Comparison of ENCODE assay signal across 9 cellular contexts in the genomic region with DNA sequence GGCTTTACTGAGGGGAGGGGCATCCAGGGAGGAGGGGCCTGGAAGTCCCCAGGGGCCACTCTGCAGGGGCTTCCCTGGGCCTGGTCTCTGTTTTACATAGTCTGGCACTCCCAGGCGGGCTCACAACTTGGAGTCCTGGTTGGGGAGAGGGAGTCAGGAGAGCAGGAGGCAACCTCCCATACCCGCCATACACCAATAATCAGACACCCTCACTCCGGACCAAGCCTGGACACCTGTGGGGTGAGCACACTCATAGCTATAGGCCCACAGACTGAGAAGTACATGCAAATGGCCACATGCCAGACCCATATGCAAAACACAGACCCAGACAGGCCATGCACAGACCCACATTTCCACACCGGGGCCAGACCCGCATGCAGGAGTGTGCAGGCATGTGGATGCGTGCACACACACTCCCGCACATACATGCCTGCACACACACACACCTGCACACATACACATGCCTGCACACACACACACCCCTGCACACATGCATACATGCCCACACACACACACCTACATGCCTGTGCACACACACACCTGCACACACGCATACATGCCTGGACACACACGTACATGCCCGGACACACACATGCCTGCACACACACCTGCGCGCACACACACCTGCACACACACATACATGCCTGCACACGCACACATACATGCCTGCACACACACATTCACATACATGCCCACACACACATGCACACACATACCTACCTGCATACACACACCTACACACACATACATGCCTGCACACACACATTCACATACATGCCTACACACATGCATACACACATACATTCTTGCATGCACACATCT.
A peak's percentile ranks its signal among the peaks of the same experiment; 100 is the strongest.
DNase-seq lines count a peak whose midpoint lies in the region; ATAC-seq and TF ChIP-seq lines count a peak whose summit lies in the region.
"Had no signal": no experiment of that assay in that cellular context is flagged by ENCODE, and none has a peak within 500 bp of the region (broad histone marks: within the 10 kb centered on the region; RNA-seq: fewer than 3 reads in every experiment).

No MANE protein-coding gene starts in this region.

- no peaks in the 10 kb centered on the region for H3K36me3 ChIP-seq in colonic mucosa

- H3K27ac ChIP-seq in colonic mucosa, result no peak overlapping the region

- H3K4me3 Mint-ChIP-seq in activated naive CD8-positive, alpha-beta T cell treated with anti-CD3 and anti-CD28 coated beads, Interleukin-2, amount 50 U/mL, for 24 hours, result peak overlapping the region; percentile 8

- H3K27ac Mint-ChIP-seq in activated naive CD8-positive, alpha-beta T cell treated with anti-CD3 and anti-CD28 coated beads, Interleukin-2, amount 50 U/mL, for 24 hours, result peak overlapping the region; percentile 91

- no peak overlapping the region for H3K9ac ChIP-seq in colonic mucosa (ENCODE audit: low read depth in 2 of 2, low read length in 2 of 2)

- no peak overlapping the region for H3K4me3 ChIP-seq in GM12865 (ENCODE audit: low read depth, low read length)
- H3K4me3 ChIP-seq in colonic mucosa, result no peak overlapping the region

- ATAC-seq in GM19395 (IDR thresholded peaks at IDR 0.05; ENCODE audit: unreplicated experiment) (peak; percentile 49), HG03097 (IDR thresholded peaks at IDR 0.05; ENCODE audit: low FRiP score, unreplicated experiment) (peak; percentile 28)
- no peak for ATAC-seq in activated naive CD8-positive, alpha-beta T cell treated with anti-CD3 and anti-CD28 coated beads, Interleukin-2, amount 50 U/mL, for 24 hours

- H3K27me3 ChIP-seq in colonic mucosa, result no peaks in the 10 kb centered on the region

- H3K4me1 ChIP-seq in colonic mucosa, result no peaks in the 10 kb centered on the region

- TF ChIP-seq CTCF in GM12865 (IDR thresholded peaks at IDR 0.05; ENCODE audit: insufficient read depth, low read depth, low read length, missing control alignments) (no peak), colonic mucosa (IDR thresholded peaks at IDR 0.05) (no peak)

- no peaks in the 10 kb centered on the region for H3K9me3 Mint-ChIP-seq in activated naive CD8-positive, alpha-beta T cell treated with anti-CD3 and anti-CD28 coated beads, Interleukin-2, amount 50 U/mL, for 24 hours

- DNase-seq in GM12865 (ENCODE audit: low read depth), result peak; percentile 93
- DNase-seq in activated naive CD8-positive, alpha-beta T cell treated with anti-CD3 and anti-CD28 coated beads, Interleukin-2, amount 50 U/mL, for 24 hours, result no peak
- no peak for DNase-seq in NCI-H345 treated with DMSO at 0.1 percent for 48 hours (lab: John Stamatoyannopoulos, UW; ENCODE audit: unreplicated experiment)
- DNase-seq in stimulated activated CD8-positive, alpha-beta memory T cell treated with anti-CD3 and anti-CD28 coated beads, Interleukin-4, amount 100 ng/mL, for 48 hours, result no peak
- DNase-seq in NCI-H1048 (lab: John Stamatoyannopoulos, UW), result no peak
- no peak for DNase-seq in colonic mucosa
- DNase-seq: NCI-H2081 treated with DMSO at 0.1 percent for 48 hours had no signal

- intact Hi-C loops in colonic mucosa (cut with DNase I), result no loop called here

- no peaks in the 10 kb centered on the region for H3K9me3 ChIP-seq in colonic mucosa

- H3K36me3 Mint-ChIP-seq in activated naive CD8-positive, alpha-beta T cell treated with anti-CD3 and anti-CD28 coated beads, Interleukin-2, amount 50 U/mL, for 24 hours (ENCODE audit: low read depth), result peaks cover 2% of the 10 kb centered on the region

- H3K27me3 Mint-ChIP-seq in activated naive CD8-positive, alpha-beta T cell treated with anti-CD3 and anti-CD28 coated beads, Interleukin-2, amount 50 U/mL, for 24 hours, result no peaks in the 10 kb centered on the region

- peaks cover 75% of the 10 kb centered on the region for H3K4me1 Mint-ChIP-seq in activated naive CD8-positive, alpha-beta T cell treated with anti-CD3 and anti-CD28 coated beads, Interleukin-2, amount 50 U/mL, for 24 hours
